22 cellular contexts compared by ENCODE assay signal in genomic region chr12:112480931-112481330, GRCh38.
"Had no signal": no experiment of that assay in that cellular context is flagged by ENCODE, and none has a peak within 500 bp of the region (broad histone marks: within the 10 kb centered on the region; RNA-seq: fewer than 3 reads in every experiment).

No MANE protein-coding gene starts in this region.

- H3K27ac ChIP-seq: breast epithelium, coronary artery, foreskin keratinocyte, neutrophil, parathyroid adenoma, stomach, thoracic aorta, vagina had no signal

- H3K4me3 Mint-ChIP-seq: activated CD4-positive, alpha-beta memory T cell treated with anti-CD3 and anti-CD28 coated beads for 36 hours; activated naive CD4-positive, alpha-beta T cell treated with anti-CD3 and anti-CD28 coated beads, Interleukin-2, amount 10 ng/mL, durations not matched to agents 7 days and 5 days; natural killer cell; stimulated activated memory B cell treated with anti-CD40 and anti-IgM and Interleukin-4, amounts not matched to agents 10 μg/mL and 1 μg/mL and 100 μg/mL, for 72 hours; type B pancreatic cell had no signal

- H3K27ac Mint-ChIP-seq: activated CD4-positive, alpha-beta memory T cell treated with anti-CD3 and anti-CD28 coated beads for 36 hours; activated naive CD4-positive, alpha-beta T cell treated with anti-CD3 and anti-CD28 coated beads, Interleukin-2, amount 10 ng/mL, durations not matched to agents 7 days and 5 days; natural killer cell; stimulated activated memory B cell treated with anti-CD40 and anti-IgM and Interleukin-4, amounts not matched to agents 10 μg/mL and 1 μg/mL and 100 μg/mL, for 72 hours; type B pancreatic cell had no signal

- DNase-seq: activated CD4-positive, alpha-beta memory T cell treated with anti-CD3 and anti-CD28 coated beads for 36 hours; activated CD4-positive, alpha-beta T cell treated with anti-CD3 and anti-CD28 coated beads for 48 hours; activated effector memory CD4-positive, alpha-beta T cell treated with anti-CD3 and anti-CD28 coated beads, Interleukin-2, amount 50 U/mL, for 16 hours; activated naive CD4-positive, alpha-beta T cell treated with anti-CD3 and anti-CD28 coated beads, Interleukin-2, amount 10 ng/mL, durations not matched to agents 7 days and 5 days; cerebellar nuclear complex; foreskin keratinocyte; kidney; natural killer cell; small intestine; stimulated activated CD4-positive, alpha-beta T cell treated with anti-CD3 and anti-CD28 coated beads, Interleukin-2, amount 100 ng/mL, for 24 hours; stomach had no signal

- H3K9me3 ChIP-seq: breast epithelium, neutrophil, stomach, thoracic aorta, vagina had no signal

- H3K4me3 ChIP-seq: breast epithelium, coronary artery, lung, stomach, thoracic aorta, vagina had no signal

- H3K4me1 Mint-ChIP-seq: activated naive CD4-positive, alpha-beta T cell treated with anti-CD3 and anti-CD28 coated beads, Interleukin-2, amount 10 ng/mL, durations not matched to agents 7 days and 5 days; stimulated activated memory B cell treated with anti-CD40 and anti-IgM and Interleukin-4, amounts not matched to agents 10 μg/mL and 1 μg/mL and 100 μg/mL, for 72 hours had no signal

- H3K36me3 ChIP-seq: breast epithelium had no signal

- H3K27me3 Mint-ChIP-seq: activated CD4-positive, alpha-beta memory T cell treated with anti-CD3 and anti-CD28 coated beads for 36 hours; activated naive CD4-positive, alpha-beta T cell treated with anti-CD3 and anti-CD28 coated beads, Interleukin-2, amount 10 ng/mL, durations not matched to agents 7 days and 5 days; stimulated activated memory B cell treated with anti-CD40 and anti-IgM and Interleukin-4, amounts not matched to agents 10 μg/mL and 1 μg/mL and 100 μg/mL, for 72 hours; type B pancreatic cell had no signal

- ATAC-seq: foreskin keratinocyte; left lobe of liver; natural killer cell; sciatic nerve; stimulated activated memory B cell treated with anti-CD40 and anti-IgM and Interleukin-4, amounts not matched to agents 10 μg/mL and 1 μg/mL and 100 μg/mL, for 72 hours had no signal

- H3K27me3 ChIP-seq: breast epithelium, foreskin keratinocyte, neutrophil, stomach, vagina had no signal

- H3K9me3 Mint-ChIP-seq: activated CD4-positive, alpha-beta memory T cell treated with anti-CD3 and anti-CD28 coated beads for 36 hours; activated naive CD4-positive, alpha-beta T cell treated with anti-CD3 and anti-CD28 coated beads, Interleukin-2, amount 10 ng/mL, durations not matched to agents 7 days and 5 days; natural killer cell; stimulated activated memory B cell treated with anti-CD40 and anti-IgM and Interleukin-4, amounts not matched to agents 10 μg/mL and 1 μg/mL and 100 μg/mL, for 72 hours had no signal

- H3K4me1 ChIP-seq: breast epithelium, foreskin keratinocyte, parathyroid adenoma, stomach, vagina had no signal
